Comparison of ENCODE assay signal across 8 cellular contexts in genomic region chr4:141636771-141637460, GRCh38. TPM values are rescaled to one million over a fixed set of nuclear protein-coding genes. Genes with fewer than 3 reads are reported as not detected.
DNase-seq lines count a peak whose midpoint lies in the region; ATAC-seq, FAIRE-seq and TF ChIP-seq lines count a peak whose summit lies in the region.

No MANE protein-coding gene starts in this region.

- in situ Hi-C loops in brain microvascular endothelial cell (cut with HindIII; ENCODE audit: low pct_ligation_motif_present, low sequenced_read_pairs) = no loop called here
- in situ Hi-C loops in G401 (cut with HindIII; ENCODE audit: low sequenced_read_pairs) = no loop called here

- peak overlapping the region; percentile 94 for H2AFZ ChIP-seq in keratinocyte (ENCODE audit: control insufficient read depth, low read length)

- H3K27ac Mint-ChIP-seq in CD4-positive, CD25-positive, alpha-beta regulatory T cell = peak overlapping the region in 1 of 3 donors; percentile 88

- ATAC-seq in CD4-positive, CD25-positive, alpha-beta regulatory T cell (ENCODE audit: low read depth in 2 of 2) = peak; percentile 23 to 31
- peak; percentile 59 for ATAC-seq in GM18907 (IDR thresholded peaks at IDR 0.05; ENCODE audit: unreplicated experiment)
- ATAC-seq in HG03039 (IDR thresholded peaks at IDR 0.05; ENCODE audit: unreplicated experiment) = peak; percentile 53

- peak overlapping the region; percentile 90 to 96 (median 92) for H3K4me3 Mint-ChIP-seq in CD4-positive, CD25-positive, alpha-beta regulatory T cell

- peaks cover 0 to 13% (median 1%) of the 10 kb centered on the region in 4 donors for H3K4me1 Mint-ChIP-seq in CD4-positive, CD25-positive, alpha-beta regulatory T cell

- peak overlapping the region; percentile 74 for H3K9ac ChIP-seq in keratinocyte (ENCODE audit: control insufficient read depth, extremely low read depth, insufficient read depth, low read length)

- dilution Hi-C loops in keratinocyte (cut with MboI; ENCODE audit: extremely low pct_ligation_motif_present, low sequenced_read_pairs) = no loop called here

- H3K4me2 ChIP-seq in keratinocyte (ENCODE audit: control insufficient read depth, extremely low read depth, insufficient read depth, low read depth, low read length) = peak overlapping the region; percentile 95

- H3K9me3 Mint-ChIP-seq in CD4-positive, CD25-positive, alpha-beta regulatory T cell = peaks cover 0 to 2% (median 0%) of the 10 kb centered on the region in 7 donors

- peak overlapping the region; percentile 67 for H3K4me3 ChIP-seq in CD4-positive, CD25-positive, alpha-beta regulatory T cell (ENCODE audit: low read depth, low read length)
- H3K4me3 ChIP-seq in brain microvascular endothelial cell (ENCODE audit: low read depth, low read length) (peak overlapping the region; percentile 80), keratinocyte (ENCODE audit: control insufficient read depth in 2 of 3, extremely low read depth in 1 of 3, insufficient read depth in 2 of 3, low read depth in 1 of 3, low read length in 3 of 3) (peak overlapping the region; percentile 65 to 93 (median 82))

- no peaks in the 10 kb centered on the region for H3K79me2 ChIP-seq in keratinocyte (ENCODE audit: control insufficient read depth, insufficient read depth, low read length)

- peaks cover 12% of the 10 kb centered on the region for H3K27me3 Mint-ChIP-seq in CD4-positive, CD25-positive, alpha-beta regulatory T cell

- FAIRE-seq in RCC 7860 (lab: Jason Lieb, UNC) (no peak), keratinocyte (lab: Jason Lieb, UNC) (no peak)

- H4K20me1 ChIP-seq in keratinocyte (ENCODE audit: control insufficient read depth, extremely low read depth, insufficient read depth, low read length) = no peaks in the 10 kb centered on the region

- no peaks in the 10 kb centered on the region for H3K9me3 ChIP-seq in CD4-positive, CD25-positive, alpha-beta regulatory T cell (ENCODE audit: control insufficient read depth in 2 of 2, low read length in 2 of 2)
- H3K9me3 ChIP-seq in keratinocyte (ENCODE audit: control insufficient read depth, low read depth, low read length) = no peaks in the 10 kb centered on the region

- H3K36me3 Mint-ChIP-seq in CD4-positive, CD25-positive, alpha-beta regulatory T cell = no peaks in the 10 kb centered on the region

- peaks cover 12% of the 10 kb centered on the region for H3K4me1 ChIP-seq in CD4-positive, CD25-positive, alpha-beta regulatory T cell (ENCODE audit: control insufficient read depth, insufficient read depth, low read length, poor library complexity, severe bottlenecking)
- H3K4me1 ChIP-seq in keratinocyte (ENCODE audit: control insufficient read depth, extremely low read depth, insufficient read depth, low read length) = peaks cover 10% of the 10 kb centered on the region

- no peak overlapping the region for H3K27ac ChIP-seq in CD4-positive, CD25-positive, alpha-beta regulatory T cell (ENCODE audit: insufficient read depth, low read length, poor library complexity, severe bottlenecking)
- H3K27ac ChIP-seq in brain microvascular endothelial cell (peak overlapping the region; percentile 79), keratinocyte (ENCODE audit: control insufficient read depth, insufficient read depth, low read length) (peak overlapping the region; percentile 46)

- TF ChIP-seq CTCF in brain microvascular endothelial cell (IDR thresholded peaks at IDR 0.05; ENCODE audit: low read depth, low read length, missing control alignments) = no peak
- no peak for TF ChIP-seq CTCF in keratinocyte (optimal IDR thresholded peaks at IDR 0.05 in 1 of 3, IDR thresholded peaks at IDR 0.05 in 1 of 3, conservative IDR thresholded peaks at IDR 0.05 in 1 of 3; ENCODE audit: extremely low read depth in 1 of 3, insufficient read depth in 2 of 3, low read length in 3 of 3)

- DNase-seq in CD4-positive, CD25-positive, alpha-beta regulatory T cell = peak in 1 of 3 donors; percentile 29
- DNase-seq in RCC 7860 (ENCODE audit: low spot score) = peak; percentile 60
- DNase-seq in brain microvascular endothelial cell = no peak
- no peak for DNase-seq in keratinocyte (ENCODE audit: low read depth, low spot score)
- peak; percentile 35 to 38 for DNase-seq in stimulated activated CD4-positive, alpha-beta T cell treated with anti-CD3 and anti-CD28 coated beads, Interleukin-2, amount 100 ng/mL, for 24 hours
- no peak for DNase-seq in G401 (ENCODE audit: low spot score)

- H3K9me1 ChIP-seq in keratinocyte (ENCODE audit: control insufficient read depth, extremely low read depth, insufficient read depth, low read length) = no peaks in the 10 kb centered on the region

- no peaks in the 10 kb centered on the region for H3K36me3 ChIP-seq in CD4-positive, CD25-positive, alpha-beta regulatory T cell (ENCODE audit: control insufficient read depth, insufficient read depth, low read length)
- no peaks in the 10 kb centered on the region for H3K36me3 ChIP-seq in brain microvascular endothelial cell (replicated peaks)
- no peaks in the 10 kb centered on the region for H3K36me3 ChIP-seq in keratinocyte (ENCODE audit: control insufficient read depth in 2 of 2, extremely low read depth in 1 of 2, insufficient read depth in 2 of 2, low read length in 2 of 2)

- H3K27me3 ChIP-seq in CD4-positive, CD25-positive, alpha-beta regulatory T cell (ENCODE audit: control insufficient read depth, insufficient read depth, low read length) = peaks cover 10% of the 10 kb centered on the region
- H3K27me3 ChIP-seq in brain microvascular endothelial cell (replicated peaks) (no peaks in the 10 kb centered on the region), keratinocyte (ENCODE audit: control insufficient read depth, extremely low read depth, insufficient read depth, low read length) (no peaks in the 10 kb centered on the region)

RNA-seq across cellular contexts. Expression of gene IL15, which starts 0.5 kb away (rescaled TPM):
- total RNA-seq in CD4-positive, CD25-positive, alpha-beta regulatory T cell = 2.3 TPM
- polyA plus RNA-seq in CD4-positive, CD25-positive, alpha-beta regulatory T cell = 1 to 10 TPM in 2 of 4 donors, under 1 TPM in 2; 0.52 to 2.0 (median 1.1) TPM
- 0.70 to 1.4 TPM (median 0.99 TPM) in 3 replicates for polyA plus RNA-seq in keratinocyte
- not detected for polyA plus RNA-seq in keratinocyte (2011; ENCODE audit: low read depth)
- polyA plus RNA-seq in keratinocyte (2011; cell fraction: cytosol; rRNA removed) = 0.60 and 0.74 TPM in 2 replicates
- 1.2 and 2.7 TPM in 2 replicates for polyA plus RNA-seq in keratinocyte (2011; cell fraction: nucleus; rRNA removed)
- polyA plus RNA-seq in keratinocyte (2012; ENCODE audit: low replicate concordance) = 0.38 and 0.78 TPM in 2 replicates
- polyA minus RNA-seq in keratinocyte = 0.43 to 1.2 TPM (median 0.49 TPM) in 3 replicates
- not detected for polyA minus RNA-seq in keratinocyte (2011; cell fraction: cytosol; rRNA and poly(A)+ RNA removed)
- 1.5 and 2.0 TPM in 2 replicates for polyA minus RNA-seq in keratinocyte (2011; cell fraction: nucleus; rRNA and poly(A)+ RNA removed)
- total RNA-seq in G401 (2014; rRNA removed; shearing (Covaris generic)) = not detected in 2 replicates

Comparison
In these comparisons a context has a peak if more than half of its experiments do, and no peak if none do; other contexts are left out.
1. DNase-seq: peak in RCC 7860 (single experiment) and stimulated activated CD4-positive, alpha-beta T cell treated with anti-CD3 and anti-CD28 coated beads, Interleukin-2, amount 100 ng/mL, for 24 hours (2 of 2); none in brain microvascular endothelial cell (single experiment), keratinocyte (single experiment) and G401 (single experiment).
2. Peak in every context shown above with its lines, with median percentiles within 50 percentile points of each other: ATAC-seq and H3K4me3 ChIP-seq.